In the genomic region with DNA sequence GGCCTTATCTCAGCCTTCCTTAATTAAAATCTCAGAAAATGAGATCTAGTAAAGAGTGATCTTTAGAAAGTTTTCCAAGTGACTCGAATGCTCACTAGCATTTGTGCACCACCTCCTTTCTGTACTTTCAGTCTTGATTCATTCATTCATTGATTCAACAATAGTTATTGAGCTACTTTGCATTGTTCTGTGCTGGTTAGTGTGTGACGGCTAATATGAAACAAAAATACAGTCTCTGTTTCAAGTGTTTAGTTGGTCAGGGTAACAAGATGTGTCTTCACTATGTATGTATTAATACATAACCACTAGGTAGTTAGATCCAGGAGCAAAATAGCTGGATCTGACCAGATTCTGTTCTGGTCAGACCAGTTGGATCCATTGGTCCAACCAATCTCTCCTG, we compare ENCODE assay signal across 8 cellular contexts.
"Had no signal": no experiment of that assay in that cellular context is flagged by ENCODE, and none has a peak within 500 bp of the region (broad histone marks: within the 10 kb centered on the region; RNA-seq: fewer than 3 reads in every experiment).

No MANE protein-coding gene starts in this region.

- DNase-seq: GDM1, GF-D8 had no signal

- ATAC-seq: GM12878 had no signal

- FAIRE-seq: G401.6, GM12878, GM12891, GM12892, GM18507, GM19239 had no signal
